20 cellular contexts compared by ENCODE assay signal in genomic region chr9:21904776-21905175, GRCh38.
DNase-seq lines count a peak whose midpoint lies in the region; ATAC-seq and TF ChIP-seq lines count a peak whose summit lies in the region.
"Had no signal": no experiment of that assay in that cellular context is flagged by ENCODE, and none has a peak within 500 bp of the region (broad histone marks: within the 10 kb centered on the region; RNA-seq: fewer than 3 reads in every experiment).

No MANE protein-coding gene starts in this region.

- ATAC-seq in HG02759 (IDR thresholded peaks at IDR 0.05; ENCODE audit: unreplicated experiment) = no peak
- ATAC-seq: gastrocnemius medialis, sciatic nerve had no signal

- no peaks in the 10 kb centered on the region for H3K9me3 ChIP-seq in WERI-Rb-1 (ENCODE audit: severe bottlenecking)
- H3K9me3 ChIP-seq: colonic mucosa, neutrophil had no signal

- no peak for DNase-seq in AG09309 (ENCODE audit: low read depth)
- DNase-seq in WERI-Rb-1 = peak; percentile 18
- no peak for DNase-seq in fibroblast of villous mesenchyme (ENCODE audit: low read depth)
- no peak for DNase-seq in AG20443 (ENCODE audit: low spot score)
- no peak for DNase-seq in H4 (ENCODE audit: low spot score)
- DNase-seq in mucosa of gallbladder (ENCODE audit: low spot score) = no peak
- DNase-seq: activated CD4-positive, alpha-beta T cell treated with anti-CD3 and anti-CD28 coated beads, Interleukin-2, amount 10 ng/mL, durations not matched to agents 24 days and 14 days; activated CD8-positive, alpha-beta memory T cell treated with anti-CD3 and anti-CD28 coated beads, Interleukin-2, amount 50 U/mL, for 48 hours; activated gamma-delta T cell treated with Interleukin-2 at 50 U/mL for 16 hours; amygdala; CD4-positive, alpha-beta T cell; colonic mucosa; gastrocnemius medialis; NCI-H1436; NCI-H2171 treated with DMSO at 0.1 percent for 48 hours; upper lobe of left lung had no signal

- TF ChIP-seq CTCF in AG09309 (IDR thresholded peaks at IDR 0.05; ENCODE audit: control insufficient read depth, insufficient read depth, low read depth, low read length, missing control alignments) (peak; percentile 43), WERI-Rb-1 (IDR thresholded peaks at IDR 0.05; ENCODE audit: low read depth, low read length) (peak; percentile 30; the same call in 1 of the 2 replicates), fibroblast of villous mesenchyme (IDR thresholded peaks at IDR 0.05; ENCODE audit: insufficient read depth, low read depth, low read length) (peak; percentile 3)

- H3K27me3 ChIP-seq in WERI-Rb-1 (ENCODE audit: insufficient read depth, low read depth, severe bottlenecking) = peaks cover 2% of the 10 kb centered on the region
- H3K27me3 ChIP-seq: colonic mucosa, gastrocnemius medialis, neutrophil, upper lobe of left lung had no signal

- no peak overlapping the region for H3K27ac ChIP-seq in WERI-Rb-1
- H3K27ac ChIP-seq: colonic mucosa, gastrocnemius medialis, neutrophil, upper lobe of left lung had no signal

- TF ChIP-seq EP300 in Ishikawa (IDR thresholded peaks at IDR 0.05; ENCODE audit: borderline replicate concordance) = no peak

- H3K4me3 ChIP-seq in AG09309 (ENCODE audit: control insufficient read depth, low read depth, low read length) (no peak overlapping the region), WERI-Rb-1 (ENCODE audit: low read depth, low read length) (no peak overlapping the region), fibroblast of villous mesenchyme (ENCODE audit: low read depth, low read length) (no peak overlapping the region)
- H3K4me3 ChIP-seq: colonic mucosa, gastrocnemius medialis, upper lobe of left lung had no signal

- H3K36me3 ChIP-seq in WERI-Rb-1 = no peaks in the 10 kb centered on the region
- H3K36me3 ChIP-seq: colonic mucosa, gastrocnemius medialis, neutrophil, upper lobe of left lung had no signal

- 0 out of 2 replicates have a peak, but pooled peaks have one; percentile 13 for TF ChIP-seq RAD21 in Ishikawa (IDR thresholded peaks at IDR 0.05; ENCODE audit: low read depth)

TF ChIP-seq in Ishikawa, 13 proteins besides CTCF, POLR2A, EP300 and RAD21:
- TF ChIP-seq TCF12 (IDR thresholded peaks at IDR 0.05; ENCODE audit: low read depth) = no peak
- no peak for TF ChIP-seq TEAD4 (IDR thresholded peaks at IDR 0.05)
- no peak for TF ChIP-seq TAF1 (IDR thresholded peaks at IDR 0.05; ENCODE audit: low read depth)
- no peak for TF ChIP-seq EGR1 (IDR thresholded peaks at IDR 0.05)
- TF ChIP-seq MAX (IDR thresholded peaks at IDR 0.05) = no peak
- TF ChIP-seq YY1 (IDR thresholded peaks at IDR 0.05; ENCODE audit: low read depth) = no peak
- TF ChIP-seq NFIC (IDR thresholded peaks at IDR 0.05) = no peak
- no peak for TF ChIP-seq ZBTB7A (IDR thresholded peaks at IDR 0.05; ENCODE audit: low read depth)
TF ChIP-seq in Ishikawa: peak in this region for 0.
